In the genomic region with DNA sequence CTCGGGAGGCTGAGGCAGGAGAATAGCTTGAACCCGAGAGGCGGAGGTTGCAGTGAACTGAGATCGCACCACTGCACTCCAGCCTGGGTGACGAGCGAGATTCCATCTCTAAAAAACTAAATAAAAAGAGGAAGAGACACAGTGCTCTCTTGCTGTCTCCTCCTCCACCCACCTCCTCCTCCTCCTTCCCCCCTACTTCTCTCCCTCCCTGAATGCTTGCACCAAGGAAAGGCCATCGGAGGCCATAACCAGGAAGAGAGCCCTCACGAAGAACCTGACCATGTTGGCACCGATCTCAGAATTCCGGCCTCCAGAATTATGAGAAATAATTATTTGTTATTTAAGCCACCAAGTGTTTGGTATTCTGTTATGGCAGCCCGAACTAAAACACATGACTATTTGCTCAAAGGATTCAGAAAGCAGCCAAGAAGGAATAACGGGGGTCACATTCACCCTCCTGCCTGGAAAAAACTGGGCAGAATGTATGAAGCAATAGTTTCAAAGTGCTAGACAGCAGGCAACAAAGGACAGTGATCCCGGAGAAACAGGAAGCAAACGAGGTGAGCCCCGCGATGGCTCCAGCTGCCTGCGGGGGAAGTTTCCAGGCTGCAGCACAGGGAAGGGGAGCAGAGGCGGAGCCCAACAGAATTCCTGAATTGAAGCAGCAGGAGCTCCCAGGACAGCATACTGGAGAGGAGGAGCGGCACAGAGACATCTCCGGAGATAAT, we compare ENCODE assay signal across 8 cellular contexts. TPM values are rescaled to one million over a fixed set of nuclear protein-coding genes. Genes with fewer than 3 reads are reported as not detected.
DNase-seq lines count a peak whose midpoint lies in the region; ATAC-seq and TF ChIP-seq lines count a peak whose summit lies in the region.

No MANE protein-coding gene starts in this region.

- H3K4me1 ChIP-seq in SJCRH30 = no peaks in the 10 kb centered on the region; the same call in 1 of the 2 replicates

- H3K36me3 ChIP-seq in SJCRH30 = no peaks in the 10 kb centered on the region

- no peak for TF ChIP-seq CTCF in osteocyte (IDR thresholded peaks at IDR 0.05)
- TF ChIP-seq CTCF in natural killer cell (IDR thresholded peaks at IDR 0.05) = no peak

- H3K36me3 Mint-ChIP-seq in osteocyte (ENCODE audit: unreplicated experiment) = no peaks in the 10 kb centered on the region
- H3K36me3 Mint-ChIP-seq in natural killer cell = no peaks in the 10 kb centered on the region

- intact Hi-C loops in natural killer cell (cut with micrococcal nuclease) = no loop called here

- peak overlapping the region; percentile 28; the same call in 1 of the 2 replicates for H3K4me3 ChIP-seq in SJCRH30

- peak; percentile 63 for DNase-seq in ELR (ENCODE audit: low read depth)
- DNase-seq in SJCRH30 = peak; percentile 25 to 42
- DNase-seq in foreskin melanocyte = peak; percentile 84
- no peak for DNase-seq in osteocyte (ENCODE audit: extremely low spot score, unreplicated experiment)
- no peak for DNase-seq in NCI-H1436 treated with DMSO at 0.1 percent for 48 hours (lab: John Stamatoyannopoulos, UW)
- DNase-seq in natural killer cell = no peak

- H3K4me3 Mint-ChIP-seq in osteocyte (ENCODE audit: unreplicated experiment) (peak overlapping the region; percentile 70), natural killer cell (no peak overlapping the region)

- ATAC-seq in HG03565 (IDR thresholded peaks at IDR 0.05; ENCODE audit: unreplicated experiment) (no peak), HG03457 (IDR thresholded peaks at IDR 0.05; ENCODE audit: unreplicated experiment) (no peak), natural killer cell (no peak)

- H3K27me3 Mint-ChIP-seq in osteocyte (ENCODE audit: unreplicated experiment) = no peaks in the 10 kb centered on the region
- peaks cover 0 to 9% of the 10 kb centered on the region in 2 donors for H3K27me3 Mint-ChIP-seq in natural killer cell (ENCODE audit: low read depth in 2 of 2)

- H3K27me3 ChIP-seq in SJCRH30 = no peaks in the 10 kb centered on the region

- peak overlapping the region; percentile 59 for H3K27ac Mint-ChIP-seq in osteocyte (ENCODE audit: unreplicated experiment)
- no peak overlapping the region for H3K27ac Mint-ChIP-seq in natural killer cell

- H3K9me3 ChIP-seq in SJCRH30 (replicated peaks) = no peaks in the 10 kb centered on the region

- H3K4me1 Mint-ChIP-seq in osteocyte (ENCODE audit: unreplicated experiment) (peaks cover 14% of the 10 kb centered on the region), natural killer cell (no peaks in the 10 kb centered on the region)

- H3K9me3 Mint-ChIP-seq in osteocyte (ENCODE audit: unreplicated experiment) (no peaks in the 10 kb centered on the region), natural killer cell (no peaks in the 10 kb centered on the region)

- H3K27ac ChIP-seq in SJCRH30 = no peak overlapping the region

RNA-seq across cellular contexts. Expression of gene LDLRAD1, which starts 35.8 kb away (rescaled TPM):
- not detected in 2 replicates for total RNA-seq in SJCRH30 (2014; rRNA removed; shearing (Covaris generic))
- total RNA-seq in osteocyte (not detected in 2 replicates), natural killer cell (not detected)

RNA-seq across cellular contexts. Expression of gene LRRC42, which starts 36.0 kb away (rescaled TPM):
- total RNA-seq in SJCRH30 (2014; rRNA removed; shearing (Covaris generic)) = 48.4 and 50.7 TPM in 2 replicates
- total RNA-seq in osteocyte (30.1 and 32.8 TPM in 2 replicates), natural killer cell (10 to 100 TPM in 2 of 3 donors, 1 to 10 TPM in 1; 8.9 to 11.1 (median 10.0) TPM)

RNA-seq across cellular contexts. Expression of gene IFT25, which starts 36.7 kb away (rescaled TPM):
- total RNA-seq in SJCRH30 (2014; rRNA removed; shearing (Covaris generic)) = 110 and 119 TPM in 2 replicates
- total RNA-seq in osteocyte (29.2 and 29.9 TPM in 2 replicates), natural killer cell (10 to 100 TPM; 41.5 to 54.6 (median 41.6) TPM)

Comparison
In these comparisons a context has a peak if more than half of its experiments do, and no peak if none do; other contexts are left out.
1. DNase-seq: peak in ELR (single experiment), SJCRH30 (2 of 2) and foreskin melanocyte (single experiment); none in osteocyte (single experiment), NCI-H1436 treated with DMSO at 0.1 percent for 48 hours (single experiment) and natural killer cell (single experiment).